8 cellular contexts compared by ENCODE assay signal in the genomic region with DNA sequence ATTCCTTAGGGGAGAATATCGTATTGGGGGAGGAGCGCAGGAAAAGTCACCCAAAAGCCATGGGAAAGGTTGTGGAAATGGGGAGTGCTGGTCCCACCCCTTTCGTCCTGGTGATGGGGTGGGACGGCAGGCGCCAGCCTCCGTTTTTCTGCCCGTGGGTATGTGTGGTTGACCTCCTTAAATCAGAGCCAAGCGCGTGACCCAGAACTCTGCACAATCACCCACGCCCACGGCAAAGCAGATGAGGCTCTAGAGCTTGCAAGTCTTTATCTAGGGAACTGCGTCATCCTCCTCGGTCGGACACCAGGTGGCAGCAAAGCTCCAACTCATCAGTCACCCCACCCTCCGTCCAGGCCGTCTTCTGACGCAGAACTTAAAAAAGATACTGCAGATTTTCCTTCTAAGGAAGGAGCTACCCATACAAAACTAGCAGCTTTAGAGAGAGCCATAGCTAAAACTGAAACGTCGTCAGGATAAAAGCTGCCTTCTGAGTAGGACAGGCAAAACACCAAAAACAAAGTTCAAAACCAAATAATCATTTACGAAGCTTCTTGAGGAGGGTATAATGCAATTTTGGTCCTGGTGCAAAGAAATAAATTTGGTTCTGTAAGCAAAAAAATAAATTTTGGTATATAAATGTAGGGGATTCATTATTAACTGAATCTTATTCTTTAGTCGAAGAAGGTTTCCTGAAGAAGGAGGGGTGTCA.
DNase-seq lines count a peak whose midpoint lies in the region; FAIRE-seq and TF ChIP-seq lines count a peak whose summit lies in the region.

No MANE protein-coding gene starts in this region.

- in situ Hi-C loops in HAP-1 (cut with MboI; ENCODE audit: low sequenced_read_pairs): no loop called here

- no peaks in the 10 kb centered on the region for H4K20me1 ChIP-seq in MM.1S (ENCODE audit: insufficient read depth, low read length)

- DNase-seq in EH (ENCODE audit: low read depth): peak; percentile 87
- DNase-seq in HAP-1 (ENCODE audit: low spot score in 2 of 2): peak; percentile 83 to 86
- DNase-seq in MM.1S: peak; percentile 94
- DNase-seq in SIG-M5 treated with dmso at 0.1 percent for 504 hours (lab: John Stamatoyannopoulos, UW; ENCODE audit: unreplicated experiment): peak; percentile 95
- peak; percentile 86 for DNase-seq in activated gamma-delta T cell treated with Interleukin-2 at 50 U/mL for 16 hours
- peak; percentile 20 to 44 for DNase-seq in frontal cortex (ENCODE audit: low spot score in 2 of 2)
- DNase-seq in occipital lobe (lab: John Stamatoyannopoulos, UW): peak; percentile 81
- DNase-seq in suprapubic skin (ENCODE audit: low spot score in 2 of 2): peak; percentile 93 to 94

- 11% methylated on average over 21 of the region's 21 CpGs for WGBS in suprapubic skin

- H3K9ac ChIP-seq in MM.1S (ENCODE audit: low read length): peak overlapping the region; percentile 9; the same call in 1 of the 2 replicates

- H3K36me3 ChIP-seq in HAP-1 (replicated peaks) (no peaks in the 10 kb centered on the region), MM.1S (replicated peaks; ENCODE audit: insufficient read depth, low read length) (no peaks in the 10 kb centered on the region), suprapubic skin (no peaks in the 10 kb centered on the region)

- FAIRE-seq in frontal cortex (lab: Jason Lieb, UNC): no peak

- H3K4me1 ChIP-seq in HAP-1 (peaks cover 2% of the 10 kb centered on the region), MM.1S (ENCODE audit: low read length) (peaks cover 36% of the 10 kb centered on the region), suprapubic skin (peaks cover 13% of the 10 kb centered on the region)

- no peaks in the 10 kb centered on the region for H3K9me2 ChIP-seq in MM.1S (replicated peaks; ENCODE audit: insufficient read depth, low read length)

- H3K27me3 ChIP-seq in HAP-1 (ENCODE audit: low read depth) (0 out of 2 replicates have a peak, but pooled peaks cover 2% of the 10 kb centered on the region), MM.1S (replicated peaks; ENCODE audit: insufficient read depth, low read length) (no peaks in the 10 kb centered on the region), suprapubic skin (no peaks in the 10 kb centered on the region)

- H3K79me2 ChIP-seq in MM.1S (ENCODE audit: low read length): no peaks in the 10 kb centered on the region

- H2AFZ ChIP-seq in MM.1S (ENCODE audit: low read length): peak overlapping the region; percentile 32; the same call in 1 of the 2 replicates

- no peaks in the 10 kb centered on the region for H3K9me3 ChIP-seq in HAP-1
- H3K9me3 ChIP-seq in MM.1S (replicated peaks; ENCODE audit: insufficient read depth, low read length): no peaks in the 10 kb centered on the region
- no peaks in the 10 kb centered on the region for H3K9me3 ChIP-seq in suprapubic skin

- peak overlapping the region; percentile 57 for H3K4me2 ChIP-seq in MM.1S (ENCODE audit: low read depth, low read length)

- H3F3A ChIP-seq in MM.1S (ENCODE audit: insufficient read depth, low read length): peaks cover 27% of the 10 kb centered on the region

- no peak for TF ChIP-seq EP300 in suprapubic skin (IDR thresholded peaks at IDR 0.05)

- TF ChIP-seq CTCF in MM.1S (IDR thresholded peaks at IDR 0.05; ENCODE audit: low read length) (peak; percentile 72), suprapubic skin (IDR thresholded peaks at IDR 0.05) (peak; percentile 70 to 74)

- no peak overlapping the region for H3K4me3 ChIP-seq in HAP-1
- peak overlapping the region; percentile 19; the same call in 1 of the 2 replicates for H3K4me3 ChIP-seq in MM.1S (ENCODE audit: low read length)
- peak overlapping the region; percentile 1 for H3K4me3 ChIP-seq in suprapubic skin

- TF ChIP-seq POLR2A in suprapubic skin (IDR thresholded peaks at IDR 0.05): no peak

- H3K27ac ChIP-seq in MM.1S (ENCODE audit: low read length) (peak overlapping the region; percentile 34; the same call in 1 of the 2 replicates), suprapubic skin (no peak overlapping the region)

Comparison
In these comparisons a context has a peak if more than half of its experiments do, and no peak if none do; other contexts are left out.
1. DNase-seq: peak in every context shown above with its lines; median percentile 95 in SIG-M5 treated with dmso at 0.1 percent for 504 hours; 94 in MM.1S; 94 in suprapubic skin; 87 in EH; 86 in activated gamma-delta T cell treated with Interleukin-2 at 50 U/mL for 16 hours; 84 in HAP-1; 81 in occipital lobe; 32 in frontal cortex.